In the genomic region with DNA sequence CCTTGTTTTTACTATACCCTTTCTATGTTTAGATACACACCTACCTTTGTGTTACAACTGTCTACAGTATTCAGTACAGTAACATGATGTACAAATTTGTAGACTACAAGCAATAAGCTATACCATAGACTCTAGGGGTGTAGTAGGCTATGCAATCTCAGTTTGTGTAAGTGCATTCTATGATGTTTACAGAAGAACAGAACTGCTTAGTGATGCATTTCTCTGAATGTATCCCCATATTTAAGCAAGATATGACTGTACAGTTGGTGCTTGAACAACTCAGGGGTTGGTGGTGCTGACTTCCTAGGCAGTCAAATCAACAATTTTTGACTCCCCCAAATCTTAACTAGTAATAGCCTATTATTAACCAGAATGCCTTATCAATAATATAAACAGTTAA, we compare ENCODE assay signal across 8 cellular contexts.
"Had no signal": no experiment of that assay in that cellular context is flagged by ENCODE, and none has a peak within 500 bp of the region (broad histone marks: within the 10 kb centered on the region; RNA-seq: fewer than 3 reads in every experiment).

No MANE protein-coding gene starts in this region.

- H3K4me3 Mint-ChIP-seq: GM23338, H9, HFFc6 had no signal

- H3K4me1 Mint-ChIP-seq: GM23338, H9 had no signal

- H3K27ac Mint-ChIP-seq: GM23338, H9, HFFc6 had no signal

- H3K9me3 Mint-ChIP-seq: GM23338, H9, HFFc6 had no signal

- ATAC-seq: GM23338, HCT116 had no signal

- DNase-seq: GM23248, GOT3, H7, H9, HCEC 1CT, HFFc6 had no signal
